In the genomic region with DNA sequence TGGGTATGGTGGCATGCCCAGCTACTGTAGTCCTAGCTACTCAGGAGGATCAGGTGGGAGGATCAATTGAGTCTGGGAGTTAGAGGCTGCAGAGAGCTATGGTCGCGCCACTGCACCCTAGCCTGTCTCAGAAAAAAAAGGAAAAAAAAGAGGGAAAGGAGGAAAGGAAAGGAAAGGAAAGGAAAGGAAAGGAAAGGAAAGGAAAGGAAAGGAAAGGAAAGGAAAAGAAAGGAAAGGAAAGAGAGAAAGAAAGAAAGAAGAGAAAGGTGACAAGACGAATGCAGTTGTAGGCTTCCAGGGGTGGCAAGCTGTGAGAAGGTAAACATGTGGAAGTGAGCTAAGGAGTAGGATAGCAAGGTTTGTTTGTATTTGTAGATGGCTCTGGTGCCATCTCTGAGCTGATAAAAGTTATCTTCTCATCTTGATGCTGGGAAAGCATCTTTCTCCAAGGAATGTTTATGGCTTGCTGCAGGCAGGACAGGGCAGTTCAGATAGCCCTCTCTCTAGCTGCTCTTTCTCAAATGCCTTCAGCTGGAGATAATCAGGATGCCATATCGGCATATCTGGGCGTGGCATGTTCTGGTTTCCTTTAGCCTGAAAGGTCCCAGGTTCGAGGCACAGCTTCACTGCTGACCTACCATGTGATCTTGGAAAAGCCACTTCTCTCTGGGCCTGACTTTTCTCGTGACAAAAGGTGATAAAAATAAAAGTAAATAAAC, we compare ENCODE assay signal across 20 cellular contexts. TPM values are rescaled to one million over a fixed set of nuclear protein-coding genes. Genes with fewer than 3 reads are reported as not detected.
DNase-seq lines count a peak whose midpoint lies in the region; ATAC-seq, FAIRE-seq and TF ChIP-seq lines count a peak whose summit lies in the region.
"Had no signal": no experiment of that assay in that cellular context is flagged by ENCODE, and none has a peak within 500 bp of the region (broad histone marks: within the 10 kb centered on the region; RNA-seq: fewer than 3 reads in every experiment).

No MANE protein-coding gene starts in this region.

- no peak overlapping the region for H4K8ac ChIP-seq in trophoblast cell (ENCODE audit: low read depth, low read length)

- no peak for TF ChIP-seq POLR2A in GM12892 (IDR thresholded peaks at IDR 0.05; ENCODE audit: low read depth, low read length)

- H3K27me3 ChIP-seq in Caco-2 (replicated peaks; ENCODE audit: control insufficient read depth, insufficient read depth, low read length) (no peaks in the 10 kb centered on the region), trophoblast cell (ENCODE audit: insufficient read depth, low read length) (no peaks in the 10 kb centered on the region)
- H3K27me3 ChIP-seq: BLaER1 had no signal

- H4K12ac ChIP-seq in trophoblast cell (ENCODE audit: low read depth, low read length), result no peak overlapping the region

- no peak overlapping the region for H2AFZ ChIP-seq in trophoblast cell (ENCODE audit: insufficient read depth, low read length, poor library complexity)
- H2AFZ ChIP-seq: GM23338 had no signal

- no peak overlapping the region for H3K4me2 ChIP-seq in trophoblast cell (ENCODE audit: low read length)
- H3K4me2 ChIP-seq: BLaER1, GM23338 had no signal

- H2BK5ac ChIP-seq in trophoblast cell (ENCODE audit: low read depth, low read length, poor library complexity), result no peak overlapping the region

- CTCF ChIA-PET in Caco-2 (lab: Charles Lee), result interaction anchor here (0.6 to 10.7 kb wide), 9 partner anchors 9 to 186 kb away, joined by 3 to 540 read pairs (median 3); partner anchors contain the start of gene LYRM9

- no peak overlapping the region for H2AK5ac ChIP-seq in trophoblast cell (ENCODE audit: low read length)

- no peak overlapping the region for H3K14ac ChIP-seq in trophoblast cell (ENCODE audit: low read length)

- no peak overlapping the region for H3K27ac Mint-ChIP-seq in Caco-2 (ENCODE audit: unreplicated experiment)
- H3K27ac Mint-ChIP-seq in activated T-helper 17 cell treated with anti-CD3 and anti-CD28 coated beads, Interleukin-2, amount 50 U/mL, for 72 hours, result peak overlapping the region; percentile 15
- H3K27ac Mint-ChIP-seq: CD14-positive monocyte, GM23338, HFFc6 had no signal

- H2BK120ac ChIP-seq in trophoblast cell (ENCODE audit: insufficient read depth, low read length, poor library complexity), result no peak overlapping the region

- DNase-seq in Caco-2 (peak; percentile 69 to 90), islet precursor cell (peak; percentile 83), trophoblast cell (peak; percentile 26 to 66), GM12892 (ENCODE audit: insufficient read length) (no peak)
- DNase-seq: 8988T; Calu3; CD4-positive, alpha-beta memory T cell; DMS79 treated with DMSO at 0.1 percent for 48 hours; HCEC 1CT; HFFc6 had no signal

- H3K79me2 ChIP-seq in trophoblast cell (ENCODE audit: control insufficient read depth, insufficient read depth, low read length, poor library complexity), result no peaks in the 10 kb centered on the region

- no peak for ATAC-seq in activated T-helper 17 cell treated with anti-CD3 and anti-CD28 coated beads, Interleukin-2, amount 50 U/mL, for 72 hours (replicated peaks)
- ATAC-seq in HG03432 (IDR thresholded peaks at IDR 0.05; ENCODE audit: unreplicated experiment) (no peak), HG02885 (IDR thresholded peaks at IDR 0.05; ENCODE audit: poor library complexity, unreplicated experiment) (no peak)
- ATAC-seq: GM12878 had no signal

- POLR2A ChIA-PET in Caco-2 (lab: Charles Lee), result interaction anchor here (0.5 to 0.6 kb wide), 2 partner anchors 54 to 81 kb away, joined by 4 to 6 read pairs; no protein-coding TSS in a partner anchor

- WGBS in trophoblast cell (ENCODE audit: extremely low coverage, insufficient coverage, insufficient read length), result no CpG with 5 or more reads among the region's 7 CpGs

- H3K18ac ChIP-seq in trophoblast cell (ENCODE audit: low read length), result no peak overlapping the region

- H3K4me3 Mint-ChIP-seq in Caco-2 (ENCODE audit: unreplicated experiment), result no peak overlapping the region
- no peak overlapping the region for H3K4me3 Mint-ChIP-seq in activated T-helper 17 cell treated with anti-CD3 and anti-CD28 coated beads, Interleukin-2, amount 50 U/mL, for 72 hours
- H3K4me3 Mint-ChIP-seq: CD14-positive monocyte; CD4-positive, alpha-beta memory T cell; GM23338; HFFc6 had no signal

- no peak overlapping the region for H3K9ac ChIP-seq in trophoblast cell (ENCODE audit: low read length)
- H3K9ac ChIP-seq: BLaER1 had no signal

- peaks cover 6% of the 10 kb centered on the region for H3K79me1 ChIP-seq in trophoblast cell (ENCODE audit: low read length)

- no peak overlapping the region for H3K4ac ChIP-seq in trophoblast cell (ENCODE audit: low read depth, low read length)

- no peak overlapping the region for H4K91ac ChIP-seq in trophoblast cell (ENCODE audit: low read depth, low read length)

- intact Hi-C loops in Caco-2 (cut with micrococcal nuclease; ENCODE audit: unreplicated experiment), result no loop called here

- BruUV-seq in Caco-2 (replicated peaks; lab: Mats Ljungman, UMichigan), result no TSS peak

- H3K36me3 ChIP-seq in Caco-2 (ENCODE audit: control insufficient read depth, insufficient read depth, low read length) (no peaks in the 10 kb centered on the region), trophoblast cell (ENCODE audit: control insufficient read depth in 1 of 2, insufficient read depth in 2 of 2, low read length in 2 of 2) (no peaks in the 10 kb centered on the region)
- H3K36me3 ChIP-seq: BLaER1 had no signal

- H3K23ac ChIP-seq in trophoblast cell (ENCODE audit: low read length), result no peak overlapping the region

- no peak for TF ChIP-seq CTCF in Caco-2 (IDR thresholded peaks at IDR 0.05; ENCODE audit: insufficient read depth in 1 of 2, low read depth in 1 of 2, low read length in 1 of 2, severe bottlenecking in 1 of 2, unreplicated experiment in 1 of 2)

- H3K4me1 Mint-ChIP-seq in Caco-2 (ENCODE audit: low read depth, unreplicated experiment), result peaks cover 49% of the 10 kb centered on the region
- H3K4me1 Mint-ChIP-seq in activated T-helper 17 cell treated with anti-CD3 and anti-CD28 coated beads, Interleukin-2, amount 50 U/mL, for 72 hours, result peaks cover 17% of the 10 kb centered on the region

- H3K9me3 ChIP-seq in Caco-2 (no peaks in the 10 kb centered on the region), trophoblast cell (ENCODE audit: insufficient read depth, low read depth, low read length) (no peaks in the 10 kb centered on the region)
- H3K9me3 ChIP-seq: BLaER1 had no signal

- no peak for FAIRE-seq in GM12892 (lab: Jason Lieb, UNC)
- FAIRE-seq: GM12878, H54 had no signal

- no peak overlapping the region for H2BK12ac ChIP-seq in trophoblast cell (ENCODE audit: low read length)

- H3K27me3 Mint-ChIP-seq in Caco-2 (ENCODE audit: insufficient read depth, unreplicated experiment), result no peaks in the 10 kb centered on the region
- peaks cover 3% of the 10 kb centered on the region for H3K27me3 Mint-ChIP-seq in activated T-helper 17 cell treated with anti-CD3 and anti-CD28 coated beads, Interleukin-2, amount 50 U/mL, for 72 hours

- H3K9me3 Mint-ChIP-seq in Caco-2 (ENCODE audit: unreplicated experiment), result no peaks in the 10 kb centered on the region
- no peaks in the 10 kb centered on the region for H3K9me3 Mint-ChIP-seq in activated T-helper 17 cell treated with anti-CD3 and anti-CD28 coated beads, Interleukin-2, amount 50 U/mL, for 72 hours
- H3K9me3 Mint-ChIP-seq: CD14-positive monocyte; CD4-positive, alpha-beta memory T cell; GM23338; HFFc6 had no signal

- no peak overlapping the region for H3K27ac ChIP-seq in trophoblast cell (ENCODE audit: low read depth, low read length)
- H3K27ac ChIP-seq: BLaER1 had no signal

- peaks cover 6% of the 10 kb centered on the region for H3K36me3 Mint-ChIP-seq in Caco-2 (ENCODE audit: insufficient read depth, unreplicated experiment)
- no peaks in the 10 kb centered on the region for H3K36me3 Mint-ChIP-seq in activated T-helper 17 cell treated with anti-CD3 and anti-CD28 coated beads, Interleukin-2, amount 50 U/mL, for 72 hours (ENCODE audit: low read depth)
- H3K36me3 Mint-ChIP-seq: CD14-positive monocyte had no signal

- H3K4me3 ChIP-seq in Caco-2 (ENCODE audit: low read depth, low read length) (no peak overlapping the region), trophoblast cell (ENCODE audit: low read depth, low read length) (no peak overlapping the region)
- H3K4me3 ChIP-seq: BLaER1, GM12878, GM23338 had no signal

- H3K4me1 ChIP-seq in Caco-2 (peaks cover 66% of the 10 kb centered on the region), trophoblast cell (ENCODE audit: control insufficient read depth in 1 of 2, insufficient read depth in 2 of 2, low read length in 2 of 2) (no peaks in the 10 kb centered on the region)

RNA-seq across cellular contexts. Expression of gene NOS2, which starts 2.8 kb away (rescaled TPM):
- total RNA-seq in Caco-2 (2022), result 19.0 and 21.1 TPM in 2 replicates
- not detected for total RNA-seq in activated T-helper 17 cell treated with anti-CD3 and anti-CD28 coated beads, Interleukin-2, amount 50 U/mL, for 72 hours
- polyA plus RNA-seq in trophoblast cell (2013), result 64.6 and 66.1 TPM in 2 replicates
- polyA plus RNA-seq in GM12892 (2012; ENCODE audit: missing spikeins), result not detected
- total RNA-seq: Calu3, HFFc6, HT-29 had no signal
- polyA plus RNA-seq: AG04450, CD14-positive monocyte had no signal

Comparison
In these comparisons a context has a peak if more than half of its experiments do, and no peak if none do; other contexts are left out.
1. RNA of gene NOS2, which starts 2.8 kb away (total RNA-seq): 19.0 to 21.1 TPM in Caco-2; not detected in activated T-helper 17 cell treated with anti-CD3 and anti-CD28 coated beads, Interleukin-2, amount 50 U/mL, for 72 hours; every median in the first group is over 10 times any median in the second.